In genomic region chr20:59122377-59122932, GRCh38 we compare ENCODE assay signal across 15 cellular contexts. TPM values are rescaled to one million over a fixed set of nuclear protein-coding genes. Genes with fewer than 3 reads are reported as not detected.
DNase-seq lines count a peak whose midpoint lies in the region; ATAC-seq, FAIRE-seq and TF ChIP-seq lines count a peak whose summit lies in the region.
"Had no signal": no experiment of that assay in that cellular context is flagged by ENCODE, and none has a peak within 500 bp of the region (broad histone marks: within the 10 kb centered on the region; RNA-seq: fewer than 3 reads in every experiment).

No MANE protein-coding gene starts in this region.

- POLR2A ChIA-PET in H1 (lab: Charles Lee; ENCODE audit: partially characterized antibody) (interaction anchor here (0.8 to 1.6 kb wide), 2 partner anchors 17 to 64 kb away, joined by 3 to 4 read pairs; no protein-coding TSS in a partner anchor), PC-9 (lab: Charles Lee; ENCODE audit: unreplicated experiment) (interaction anchor here (0.6 kb wide), 1 partner anchor 112 kb away, joined by 3 read pairs; no protein-coding TSS in a partner anchor)

- no peak overlapping the region for H3K23ac ChIP-seq in H1 (ENCODE audit: insufficient read length)

- no peaks in the 10 kb centered on the region for H3K23me2 ChIP-seq in H1 (ENCODE audit: low read depth, low read length)

- H3K27ac Mint-ChIP-seq in stimulated activated naive B cell treated with anti-CD40 and anti-IgM and Interleukin-4, amounts not matched to agents 10 μg/mL and 1 μg/mL and 100 μg/mL, for 72 hours: peak overlapping the region; percentile 97

- H3K56ac ChIP-seq in H1 (replicated peaks; ENCODE audit: insufficient read length, low read depth, low read length): no peak overlapping the region

- TF ChIP-seq CTCF in H1 (IDR thresholded peaks at IDR 0.05; ENCODE audit: control extremely low read depth in 1 of 3, insufficient read depth in 1 of 3, low read depth in 1 of 3, low read length in 3 of 3) (no peak), PC-9 (conservative IDR thresholded peaks at IDR 0.05) (no peak)

- no peaks in the 10 kb centered on the region for H3F3A ChIP-seq in PC-9 (ENCODE audit: insufficient read depth, low read depth)

- H3K4me1 ChIP-seq in H1 (replicated peaks in 1 of 4; ENCODE audit: control insufficient read depth in 3 of 4, insufficient read depth in 4 of 4, low read length in 3 of 4) (peaks cover 4 to 21% (median 19%) of the 10 kb centered on the region in 4 experiments), PC-9 (replicated peaks; ENCODE audit: insufficient read depth) (no peaks in the 10 kb centered on the region)

- no peak overlapping the region for H3K4ac ChIP-seq in H1 (replicated peaks; ENCODE audit: insufficient read length, low read depth, low read length)

- peaks cover 2 to 5% of the 10 kb centered on the region in 2 donors for H3K36me3 Mint-ChIP-seq in stimulated activated naive B cell treated with anti-CD40 and anti-IgM and Interleukin-4, amounts not matched to agents 10 μg/mL and 1 μg/mL and 100 μg/mL, for 72 hours

- H3K27me3 ChIP-seq in H1 (replicated peaks in 1 of 4; ENCODE audit: control insufficient read depth in 3 of 4, extremely low read depth in 1 of 4, insufficient read depth in 3 of 4, low read length in 3 of 4): no peaks in the 10 kb centered on the region
- peaks cover 100% of the 10 kb centered on the region for H3K27me3 ChIP-seq in PC-9 (ENCODE audit: insufficient read depth, low read depth)
- H3K27me3 ChIP-seq: brain microvascular endothelial cell had no signal

- H3K27ac ChIP-seq in H1 (ENCODE audit: low read depth, low read length) (peak overlapping the region; percentile 52), PC-9 (no peak overlapping the region)
- H3K27ac ChIP-seq: brain microvascular endothelial cell had no signal

- H2BK20ac ChIP-seq in H1 (ENCODE audit: low read length): no peak overlapping the region

- peak overlapping the region; percentile 53; the same call in 1 of the 2 replicates for H2BK5ac ChIP-seq in H1 (ENCODE audit: low read depth, low read length)

- H3K4me1 Mint-ChIP-seq in stimulated activated naive B cell treated with anti-CD40 and anti-IgM and Interleukin-4, amounts not matched to agents 10 μg/mL and 1 μg/mL and 100 μg/mL, for 72 hours: peaks cover 77 to 81% of the 10 kb centered on the region in 2 donors

- H3K4me3 ChIP-seq in H1 (ENCODE audit: extremely low read depth in 1 of 4, insufficient read depth in 2 of 4, low read depth in 3 of 4, low read length in 4 of 4) (no peak overlapping the region; a peak in 1 of 8 replicates), PC-9 (no peak overlapping the region)
- H3K4me3 ChIP-seq: GM12878 had no signal

- H2BK15ac ChIP-seq in H1 (ENCODE audit: low read length): no peak overlapping the region

- BruUV-seq in PC-9 (replicated peaks; lab: Mats Ljungman, UMichigan): no TSS peak

- no peak overlapping the region for H4K5ac ChIP-seq in H1 (ENCODE audit: insufficient read length, low read depth, low read length)

- no peaks in the 10 kb centered on the region for H3K27me3 Mint-ChIP-seq in stimulated activated naive B cell treated with anti-CD40 and anti-IgM and Interleukin-4, amounts not matched to agents 10 μg/mL and 1 μg/mL and 100 μg/mL, for 72 hours

- WGBS in H1 (ENCODE audit: extremely low coverage in 1 of 2, insufficient coverage in 1 of 2, insufficient read length in 1 of 2, insufficient replicate concordance in 2 of 2, low coverage in 1 of 2, low lambda C conversion rate in 2 of 2, missing lambda C conversion rate in 1 of 2), 2 experiments: 74% methylated on average over 6 of the region's 6 CpGs; no CpG with 5 or more reads in 1 of the 2 experiments

- no peak overlapping the region for H2AK5ac ChIP-seq in H1 (ENCODE audit: low read depth, low read length)

- H2BK12ac ChIP-seq in H1 (ENCODE audit: low read depth, low read length): no peak overlapping the region; the same call in 1 of the 2 replicates

- peak overlapping the region; percentile 7 for H2BK120ac ChIP-seq in H1 (replicated peaks; ENCODE audit: low read depth, low read length)

- H3K14ac ChIP-seq in H1 (ENCODE audit: insufficient read length): no peak overlapping the region

- intact Hi-C loops in PC-9 (cut with micrococcal nuclease; ENCODE audit: unreplicated experiment): no loop called here

- no peaks in the 10 kb centered on the region for H3K9me2 ChIP-seq in PC-9 (ENCODE audit: insufficient read depth)

- peak; percentile 22 to 31 for ATAC-seq in stimulated activated naive B cell treated with anti-CD40 and anti-IgM and Interleukin-4, amounts not matched to agents 10 μg/mL and 1 μg/mL and 100 μg/mL, for 72 hours (replicated peaks)
- ATAC-seq: GM12878, left colon had no signal

- H3K9me3 ChIP-seq in H1 (ENCODE audit: insufficient read depth in 2 of 2, low read depth in 1 of 2, low read length in 1 of 2) (peaks cover 0 to 9% of the 10 kb centered on the region in 2 experiments; a peak in 2 of 4 replicates), PC-9 (ENCODE audit: insufficient read depth, low read depth) (no peaks in the 10 kb centered on the region)

- no peak for FAIRE-seq in H1 (lab: Jason Lieb, UNC)
- FAIRE-seq: endometrium, GM12878 had no signal

- peaks cover 4 to 8% of the 10 kb centered on the region in 2 donors for H3K9me3 Mint-ChIP-seq in stimulated activated naive B cell treated with anti-CD40 and anti-IgM and Interleukin-4, amounts not matched to agents 10 μg/mL and 1 μg/mL and 100 μg/mL, for 72 hours

- H4K91ac ChIP-seq in H1 (replicated peaks; ENCODE audit: insufficient read length, low read length): no peak overlapping the region

- no peak overlapping the region for H3K18ac ChIP-seq in H1 (ENCODE audit: extremely low read depth, low read length)

- no peak for TF ChIP-seq RAD21 in H1 (IDR thresholded peaks at IDR 0.05 in 1 of 2, conservative IDR thresholded peaks at IDR 0.05 in 1 of 2; ENCODE audit: low read depth in 2 of 2, low read length in 2 of 2)

- H3K4me3 Mint-ChIP-seq in stimulated activated naive B cell treated with anti-CD40 and anti-IgM and Interleukin-4, amounts not matched to agents 10 μg/mL and 1 μg/mL and 100 μg/mL, for 72 hours: peak overlapping the region; percentile 79 to 83

- DNase-seq in activated CD4-positive, alpha-beta T cell treated with anti-CD3 and anti-CD28 coated beads, Interleukin-2, amount 50 U/mL, for 1 hour: peak; percentile 32
- DNase-seq in activated CD4-positive, alpha-beta T cell treated with anti-CD3 and anti-CD28 coated beads for 1 hour: no peak
- DNase-seq in activated CD4-positive, alpha-beta T cell treated with anti-CD3 and anti-CD28 coated beads, Interleukin-2, amount 50 U/mL, for 48 hours: peak; percentile 20 to 24
- no peak for DNase-seq in H1 (ENCODE audit: low read depth in 1 of 2, low spot score in 2 of 2)
- no peak for DNase-seq in stimulated activated naive B cell treated with anti-CD40 and anti-IgM and Interleukin-4, amounts not matched to agents 10 μg/mL and 1 μg/mL and 100 μg/mL, for 72 hours
- DNase-seq in NCI-H2029 treated with DMSO at 0.1 percent for 48 hours (lab: John Stamatoyannopoulos, UW): no peak
- no peak for DNase-seq in PC-9
- no peak for DNase-seq in amygdala (lab: John Stamatoyannopoulos, UW)
- DNase-seq: ACHN, brain microvascular endothelial cell, GOT3, OCI-M1 had no signal

- H3K79me2 ChIP-seq in H1 (ENCODE audit: control insufficient read depth in 1 of 2, insufficient read depth in 2 of 2, low read length in 2 of 2): no peaks in the 10 kb centered on the region
- no peaks in the 10 kb centered on the region for H3K79me2 ChIP-seq in PC-9 (ENCODE audit: low read depth)

- no peak for TF ChIP-seq POLR2A in H1 (IDR thresholded peaks at IDR 0.05; ENCODE audit: control extremely low read depth in 1 of 2, low read depth in 2 of 2, low read length in 2 of 2)

- no peak overlapping the region for H4K8ac ChIP-seq in H1 (ENCODE audit: extremely low read depth, insufficient read depth, low read length)

- no peaks in the 10 kb centered on the region for H3K36me3 ChIP-seq in H1 (ENCODE audit: control insufficient read depth in 2 of 4, insufficient read depth in 4 of 4, low read length in 3 of 4)
- H3K36me3 ChIP-seq in PC-9 (ENCODE audit: low read depth): no peaks in the 10 kb centered on the region
- H3K36me3 ChIP-seq: brain microvascular endothelial cell had no signal

- H2AFZ ChIP-seq in H1 (ENCODE audit: low read length) (no peak overlapping the region), PC-9 (no peak overlapping the region)

- no peaks in the 10 kb centered on the region for H3K79me1 ChIP-seq in H1 (ENCODE audit: low read depth, low read length)

- TF ChIP-seq EP300 in H1 (IDR thresholded peaks at IDR 0.05; ENCODE audit: borderline replicate concordance in 1 of 2, low read depth in 2 of 2, low read length in 2 of 2): no peak

- H3K4me2 ChIP-seq in H1 (ENCODE audit: insufficient read depth in 1 of 2, low read depth in 2 of 2, low read length in 2 of 2) (peak overlapping the region; percentile 44; a peak in 2 of 4 replicates), PC-9 (no peak overlapping the region)

- no peaks in the 10 kb centered on the region for H4K20me1 ChIP-seq in H1 (replicated peaks in 1 of 2; ENCODE audit: control insufficient read depth in 1 of 2, insufficient read depth in 2 of 2, low read length in 2 of 2)
- H4K20me1 ChIP-seq in PC-9 (ENCODE audit: insufficient read depth): no peaks in the 10 kb centered on the region

- CTCF ChIA-PET in H1 (lab: Charles Lee; ENCODE audit: partially characterized antibody): interaction anchor here (0.8 to 2.6 kb wide), 6 partner anchors 14 to 219 kb away, joined by 3 to 9 read pairs (median 4); no protein-coding TSS in a partner anchor
- CTCF ChIA-PET in PC-9 (lab: Charles Lee): no interaction called here

- H3K9ac ChIP-seq in H1 (replicated peaks in 1 of 4; ENCODE audit: extremely low read depth in 1 of 4, low read depth in 3 of 4, low read length in 3 of 4): peak overlapping the region in 1 of 4 experiments; percentile 38; a peak in 2 of 7 replicates

TF ChIP-seq in H1, 55 proteins besides CTCF, POLR2A, EP300 and RAD21:
- TF ChIP-seq HDAC6 (IDR thresholded peaks at IDR 0.05; ENCODE audit: low read depth, low read length) (no peak), MAX (IDR thresholded peaks at IDR 0.05) (0 out of 2 replicates have a peak, but pooled peaks have one; percentile 29)

RNA-seq across cellular contexts. Expression of gene ZNF831, which starts 41.2 kb away (rescaled TPM):
- not detected in 2 replicates for total RNA-seq in H1 (2021; fragmentation: NEBNext Ultra II Directional; extraction: Animal tissue kit (Norgen Biotek cat#: 25700))
- polyA plus RNA-seq in H1 (2011; rRNA removed): under 0.01 TPM in 1 of 2 replicates, not detected in the other
- not detected for polyA plus RNA-seq in H1 (2011; cell fraction: cytosol; rRNA removed)
- polyA plus RNA-seq in H1 (2011; cell fraction: nucleus; rRNA removed): not detected
- polyA plus RNA-seq in H1 (2012, experiment 1 of 2): not detected in 4 replicates
- polyA plus RNA-seq in H1 (2012, experiment 2 of 2): not detected
- polyA plus RNA-seq in H1 (2013, experiment 1 of 2): under 0.01 TPM
- polyA plus RNA-seq in H1 (2013, experiment 2 of 2): under 0.01 TPM
- not detected in 2 replicates for polyA minus RNA-seq in H1 (2011; rRNA and poly(A)+ RNA removed)
- polyA minus RNA-seq in H1 (2011; cell fraction: cytosol; rRNA and poly(A)+ RNA removed): not detected
- polyA minus RNA-seq in H1 (2011; cell fraction: nucleus; rRNA and poly(A)+ RNA removed): not detected
- not detected in 2 replicates for total RNA-seq in PC-9 (2021)

Comparison
In these comparisons a context has a peak if more than half of its experiments do, and no peak if none do; other contexts are left out.
1. DNase-seq: peak in activated CD4-positive, alpha-beta T cell treated with anti-CD3 and anti-CD28 coated beads, Interleukin-2, amount 50 U/mL, for 1 hour (single experiment) and activated CD4-positive, alpha-beta T cell treated with anti-CD3 and anti-CD28 coated beads, Interleukin-2, amount 50 U/mL, for 48 hours (2 of 2); none in activated CD4-positive, alpha-beta T cell treated with anti-CD3 and anti-CD28 coated beads for 1 hour (single experiment), H1 (0 of 2), stimulated activated naive B cell treated with anti-CD40 and anti-IgM and Interleukin-4, amounts not matched to agents 10 μg/mL and 1 μg/mL and 100 μg/mL, for 72 hours (single experiment), NCI-H2029 treated with DMSO at 0.1 percent for 48 hours (single experiment), PC-9 (0 of 2) and amygdala (0 of 56).